In genomic region chr5:119345861-119346260, GRCh38 we compare ENCODE assay signal across 15 cellular contexts. TPM values are rescaled to one million over a fixed set of nuclear protein-coding genes. Genes with fewer than 3 reads are reported as not detected.
DNase-seq lines count a peak whose midpoint lies in the region; ATAC-seq, FAIRE-seq and TF ChIP-seq lines count a peak whose summit lies in the region.
"Had no signal": no experiment of that assay in that cellular context is flagged by ENCODE, and none has a peak within 500 bp of the region (broad histone marks: within the 10 kb centered on the region; RNA-seq: fewer than 3 reads in every experiment).

No MANE protein-coding gene starts in this region.

- no peak for DNase-seq in activated CD4-positive, alpha-beta T cell treated with anti-CD3 and anti-CD28 coated beads for 36 hours
- DNase-seq in activated CD4-positive, alpha-beta T cell treated with anti-CD3 and anti-CD28 coated beads for 4 hours = no peak
- DNase-seq in activated CD8-positive, alpha-beta T cell treated with anti-CD3 and anti-CD28 coated beads for 36 hours = no peak
- DNase-seq in natural killer cell (no peak), endodermal cell (no peak), H54 (ENCODE audit: insufficient read length, low spot score) (no peak)
- DNase-seq: adrenal gland, GF-D8, KG1, NCI-H1694 treated with DMSO at 0.1 percent for 48 hours, NCI-H510A had no signal

- 88 to 100% methylated on average over 1 to 3 of the region's 3 CpGs for WGBS in endodermal cell (ENCODE audit: insufficient coverage in 1 of 2, insufficient read length in 1 of 2), 2 experiments

- POLR2A ChIA-PET in activated CD4-positive, alpha-beta T cell treated with anti-CD3 and anti-CD28 coated beads for 36 hours (lab: Charles Lee) = interaction anchor here (0.7 to 1.5 kb wide), 8 partner anchors 10 to 30 kb away, joined by 3 to 8 read pairs (median 4); partner anchors contain the start of gene TNFAIP8
- POLR2A ChIA-PET in activated CD8-positive, alpha-beta T cell treated with anti-CD3 and anti-CD28 coated beads for 36 hours (lab: Charles Lee) = interaction anchor here (0.8 to 14.9 kb wide), 10 partner anchors 9 to 77 kb away, joined by 3 to 163 read pairs (median 4); partner anchors contain the start of gene TNFAIP8

- peak overlapping the region; percentile 86 for H3K27ac Mint-ChIP-seq in activated CD4-positive, alpha-beta T cell treated with anti-CD3 and anti-CD28 coated beads for 36 hours
- H3K27ac Mint-ChIP-seq in activated CD8-positive, alpha-beta T cell treated with anti-CD3 and anti-CD28 coated beads for 36 hours = peak overlapping the region; percentile 96
- H3K27ac Mint-ChIP-seq in natural killer cell = peak overlapping the region; percentile 48 to 63
- no peak overlapping the region for H3K27ac Mint-ChIP-seq in endodermal cell

- H3K4me3 ChIP-seq in KMS-11 (IDR thresholded peaks at IDR 0.05; ENCODE audit: insufficient read depth, low read depth, low read length) (no peak overlapping the region), endodermal cell (ENCODE audit: low read length) (no peak overlapping the region)
- H3K4me3 ChIP-seq: adrenal gland, tibial nerve had no signal

- intact Hi-C loops in activated CD4-positive, alpha-beta T cell treated with anti-CD3 and anti-CD28 coated beads for 36 hours (cut with DNase I, micrococcal nuclease) = loop anchor here in 1 of 2 experiments (1.0 kb wide), 1 partner anchor 51 kb away; no protein-coding TSS in a partner anchor
- intact Hi-C loops in activated CD8-positive, alpha-beta T cell treated with anti-CD3 and anti-CD28 coated beads for 36 hours (cut with micrococcal nuclease) = no loop called here
- intact Hi-C loops in natural killer cell (cut with micrococcal nuclease) = no loop called here

- no peak for TF ChIP-seq CTCF in KMS-11 (conservative IDR thresholded peaks at IDR 0.05; ENCODE audit: low read depth, low read length)
- TF ChIP-seq CTCF in activated CD8-positive, alpha-beta T cell treated with anti-CD3 and anti-CD28 coated beads for 36 hours (IDR thresholded peaks at IDR 0.05) = no peak
- TF ChIP-seq CTCF in natural killer cell (IDR thresholded peaks at IDR 0.05) = no peak
- no peak for TF ChIP-seq CTCF in endodermal cell (conservative IDR thresholded peaks at IDR 0.05)

- no peak for TF ChIP-seq POLR2A in H54 (IDR thresholded peaks at IDR 0.05; ENCODE audit: low read depth, low read length)

- H3K79me2 ChIP-seq in KMS-11 (ENCODE audit: insufficient read depth, low read depth) = peaks cover 27% of the 10 kb centered on the region

- H3K27me3 Mint-ChIP-seq in activated CD4-positive, alpha-beta T cell treated with anti-CD3 and anti-CD28 coated beads for 36 hours = no peaks in the 10 kb centered on the region
- H3K27me3 Mint-ChIP-seq in activated CD8-positive, alpha-beta T cell treated with anti-CD3 and anti-CD28 coated beads for 36 hours = no peaks in the 10 kb centered on the region
- no peaks in the 10 kb centered on the region for H3K27me3 Mint-ChIP-seq in natural killer cell (ENCODE audit: low read depth in 2 of 2)
- no peaks in the 10 kb centered on the region for H3K27me3 Mint-ChIP-seq in endodermal cell (ENCODE audit: insufficient read depth)

- H2AFZ ChIP-seq in KMS-11 (ENCODE audit: low read depth) = no peak overlapping the region

- peak overlapping the region; percentile 26 for H3K4me3 Mint-ChIP-seq in activated CD4-positive, alpha-beta T cell treated with anti-CD3 and anti-CD28 coated beads for 36 hours
- H3K4me3 Mint-ChIP-seq in activated CD8-positive, alpha-beta T cell treated with anti-CD3 and anti-CD28 coated beads for 36 hours = peak overlapping the region; percentile 41
- H3K4me3 Mint-ChIP-seq in natural killer cell (peak overlapping the region; percentile 17), endodermal cell (no peak overlapping the region)

- FAIRE-seq in H54 (lab: Jason Lieb, UNC) = no peak

- H3K4me1 Mint-ChIP-seq in activated CD4-positive, alpha-beta T cell treated with anti-CD3 and anti-CD28 coated beads for 36 hours = peaks cover 98% of the 10 kb centered on the region
- H3K4me1 Mint-ChIP-seq in activated CD8-positive, alpha-beta T cell treated with anti-CD3 and anti-CD28 coated beads for 36 hours (ENCODE audit: low read depth) = peaks cover 93% of the 10 kb centered on the region
- H3K4me1 Mint-ChIP-seq in natural killer cell (peaks cover 89 to 94% of the 10 kb centered on the region in 2 donors), endodermal cell (peaks cover 47% of the 10 kb centered on the region)

- H3K27ac ChIP-seq in KMS-11 = no peak overlapping the region
- H3K27ac ChIP-seq in endodermal cell (ENCODE audit: low read depth, low read length) = no peak overlapping the region
- H3K27ac ChIP-seq: adrenal gland, epithelial cell of prostate, tibial nerve had no signal

- H3K9ac ChIP-seq in KMS-11 (no peak overlapping the region), endodermal cell (ENCODE audit: extremely low read depth, low read length, poor library complexity, severe bottlenecking) (no peak overlapping the region)

- no peak for ATAC-seq in activated CD4-positive, alpha-beta T cell treated with anti-CD3 and anti-CD28 coated beads for 36 hours
- no peak for ATAC-seq in activated CD8-positive, alpha-beta T cell treated with anti-CD3 and anti-CD28 coated beads for 36 hours
- ATAC-seq in natural killer cell = no peak
- no peak for ATAC-seq in HG03439 (IDR thresholded peaks at IDR 0.05; ENCODE audit: unreplicated experiment)

- H3K9me3 Mint-ChIP-seq in activated CD4-positive, alpha-beta T cell treated with anti-CD3 and anti-CD28 coated beads for 36 hours (ENCODE audit: low read depth) = no peaks in the 10 kb centered on the region
- no peaks in the 10 kb centered on the region for H3K9me3 Mint-ChIP-seq in activated CD8-positive, alpha-beta T cell treated with anti-CD3 and anti-CD28 coated beads for 36 hours
- H3K9me3 Mint-ChIP-seq in natural killer cell (no peaks in the 10 kb centered on the region), endodermal cell (no peaks in the 10 kb centered on the region)

- CTCF ChIA-PET in activated CD4-positive, alpha-beta T cell treated with anti-CD3 and anti-CD28 coated beads for 36 hours (lab: Charles Lee) = interaction anchor here (0.7 to 3.5 kb wide), 9 partner anchors 11 to 358 kb away, joined by 3 to 16 read pairs (median 4); partner anchors contain the start of genes DTWD2 and TNFAIP8
- CTCF ChIA-PET in activated CD8-positive, alpha-beta T cell treated with anti-CD3 and anti-CD28 coated beads for 36 hours (lab: Charles Lee) = interaction anchor here (0.8 to 4.9 kb wide), 9 partner anchors 8 to 78 kb away, joined by 3 to 29 read pairs (median 4); partner anchors contain the start of gene TNFAIP8

- peak overlapping the region; percentile 57 for H3K4me2 ChIP-seq in KMS-11

- no peaks in the 10 kb centered on the region for H3K9me3 ChIP-seq in endodermal cell (ENCODE audit: control insufficient read depth, low read length)
- H3K9me3 ChIP-seq: adrenal gland, tibial nerve had no signal

- H3K36me3 ChIP-seq in KMS-11 (ENCODE audit: insufficient read depth) (no peaks in the 10 kb centered on the region), endodermal cell (ENCODE audit: control insufficient read depth, insufficient read depth, low read length) (no peaks in the 10 kb centered on the region)
- H3K36me3 ChIP-seq: adrenal gland, tibial nerve had no signal

- H3K36me3 Mint-ChIP-seq in activated CD4-positive, alpha-beta T cell treated with anti-CD3 and anti-CD28 coated beads for 36 hours (ENCODE audit: low read depth) = peaks cover 52% of the 10 kb centered on the region
- peaks cover 61% of the 10 kb centered on the region for H3K36me3 Mint-ChIP-seq in activated CD8-positive, alpha-beta T cell treated with anti-CD3 and anti-CD28 coated beads for 36 hours (ENCODE audit: low read depth)
- H3K36me3 Mint-ChIP-seq in natural killer cell = no peaks in the 10 kb centered on the region
- peaks cover 2% of the 10 kb centered on the region for H3K36me3 Mint-ChIP-seq in endodermal cell (ENCODE audit: low read depth)

- H4K20me1 ChIP-seq in KMS-11 (ENCODE audit: insufficient read depth) = no peaks in the 10 kb centered on the region

- H3K27me3 ChIP-seq in KMS-11 (ENCODE audit: insufficient read depth, low read depth) (no peaks in the 10 kb centered on the region), endodermal cell (ENCODE audit: control insufficient read depth, insufficient read depth, low read length, poor library complexity, severe bottlenecking) (no peaks in the 10 kb centered on the region)
- H3K27me3 ChIP-seq: adrenal gland, tibial nerve had no signal

- H3K4me1 ChIP-seq in KMS-11 (ENCODE audit: low read depth, poor library complexity, severe bottlenecking) (peaks cover 81% of the 10 kb centered on the region), endodermal cell (ENCODE audit: control insufficient read depth, insufficient read depth, low read length) (peaks cover 22% of the 10 kb centered on the region)
- H3K4me1 ChIP-seq: adrenal gland had no signal

RNA-seq across cellular contexts. Expression of gene TNFAIP8, which starts 10.0 kb away (rescaled TPM):
- 100 to 1,000 TPM; 166 to 171 TPM for total RNA-seq in activated CD4-positive, alpha-beta T cell treated with anti-CD3 and anti-CD28 coated beads for 36 hours
- 100 to 1,000 TPM; 135 to 141 TPM for total RNA-seq in activated CD8-positive, alpha-beta T cell treated with anti-CD3 and anti-CD28 coated beads for 36 hours
- total RNA-seq in natural killer cell (10 to 100 TPM; 47.6 to 87.5 (median 76.3) TPM), endodermal cell (10 to 100 TPM; 29.6 to 39.5 TPM)
- polyA plus RNA-seq in endodermal cell (2013, experiment 1 of 2) = 16.1 TPM
- polyA plus RNA-seq in endodermal cell (2013, experiment 2 of 2) = 14.5 TPM
